Comparison of ENCODE assay signal across 17 cellular contexts in genomic region chr3:52327486-52328290, GRCh38. TPM values are rescaled to one million over a fixed set of nuclear protein-coding genes. Genes with fewer than 3 reads are reported as not detected.
DNase-seq lines count a peak whose midpoint lies in the region; ATAC-seq, FAIRE-seq and TF ChIP-seq lines count a peak whose summit lies in the region.
"Had no signal": no experiment of that assay in that cellular context is flagged by ENCODE, and none has a peak within 500 bp of the region (broad histone marks: within the 10 kb centered on the region; RNA-seq: fewer than 3 reads in every experiment).

No MANE protein-coding gene starts in this region.

- H3K4me1 ChIP-seq in HepG2 (ENCODE audit: insufficient read depth, low read length) = peaks cover 41% of the 10 kb centered on the region
- no peaks in the 10 kb centered on the region for H3K4me1 ChIP-seq in osteoblast (ENCODE audit: insufficient read depth, low read length)
- H3K4me1 ChIP-seq: BE2C had no signal

- FAIRE-seq in HepG2 (lab: Jason Lieb, UNC) = no peak
- FAIRE-seq: D721Med, G401.6, GM12891, GM19239, H1 had no signal

- H3K27ac Mint-ChIP-seq in CD14-positive monocyte = no peak overlapping the region
- H3K27ac Mint-ChIP-seq in activated T-helper 17 cell treated with anti-CD3 and anti-CD28 coated beads, Interleukin-2, amount 50 U/mL, for 72 hours = peak overlapping the region; percentile 8
- H3K27ac Mint-ChIP-seq: CD4-positive, alpha-beta T cell had no signal

- no peaks in the 10 kb centered on the region for H4K20me1 ChIP-seq in HepG2 (ENCODE audit: insufficient read depth, low read length)
- H4K20me1 ChIP-seq in osteoblast (ENCODE audit: insufficient read depth, low read length) = no peaks in the 10 kb centered on the region

- CTCF ChIA-PET in HepG2 (lab: Yijun Ruan, JAX; ENCODE audit: low intra/inter-chr PET ratio, low total read pairs) = no interaction called here

- TF ChIP-seq CTCF in CD14-positive monocyte (IDR thresholded peaks at IDR 0.05) (no peak), HepG2 (CRISPR knock-in tag; IDR thresholded peaks at IDR 0.05) (no peak), osteoblast (IDR thresholded peaks at IDR 0.05; ENCODE audit: extremely low read depth, low read depth, low read length) (no peak)

- in situ Hi-C loops in HepG2 (cut with HindIII; ENCODE audit: extremely low pct_ligation_motif_present, low pct_unique_long_range_greater_than_20kb) = no loop called here

- peaks cover 26 to 30% of the 10 kb centered on the region in 2 donors for H3K36me3 Mint-ChIP-seq in CD14-positive monocyte
- H3K36me3 Mint-ChIP-seq in activated T-helper 17 cell treated with anti-CD3 and anti-CD28 coated beads, Interleukin-2, amount 50 U/mL, for 72 hours (ENCODE audit: low read depth) = peaks cover 8% of the 10 kb centered on the region

- POLR2A ChIA-PET in HepG2 (lab: Yijun Ruan, JAX) = interaction anchor here (2.4 kb wide), 1 partner anchor 38 kb away, joined by 10 read pairs; no protein-coding TSS in a partner anchor

- TF ChIP-seq RAD21 in HepG2 (CRISPR knock-in tag; IDR thresholded peaks at IDR 0.05) = no peak

- H3K27me3 ChIP-seq in HepG2 (ENCODE audit: control insufficient read depth in 1 of 2, insufficient read depth in 2 of 2, low read length in 2 of 2) (no peaks in the 10 kb centered on the region), osteoblast (ENCODE audit: insufficient read depth, low read length) (no peaks in the 10 kb centered on the region)
- H3K27me3 ChIP-seq: BE2C had no signal

- H3K9me3 ChIP-seq in HepG2 (ENCODE audit: low read length) = no peaks in the 10 kb centered on the region
- H3K9me3 ChIP-seq in osteoblast (ENCODE audit: low read depth, low read length) = no peaks in the 10 kb centered on the region
- H3K9me3 ChIP-seq: BE2C, Caco-2 had no signal

- no peak overlapping the region for H3K4me3 ChIP-seq in HepG2 (replicated peaks in 1 of 3; ENCODE audit: insufficient read depth in 1 of 3, low read depth in 2 of 3, low read length in 3 of 3)
- no peak overlapping the region for H3K4me3 ChIP-seq in osteoblast (ENCODE audit: insufficient read depth, low read length)

- H3K4me2 ChIP-seq in HepG2 (ENCODE audit: low read depth, low read length) = no peak overlapping the region
- H3K4me2 ChIP-seq in osteoblast (ENCODE audit: insufficient read depth, low read length) = no peak overlapping the region

- 74% methylated on average over 3 of the region's 5 CpGs for WGBS in HepG2 (ENCODE audit: low lambda C conversion rate)

- no peak overlapping the region for H3K4me3 Mint-ChIP-seq in CD14-positive monocyte
- no peak overlapping the region for H3K4me3 Mint-ChIP-seq in activated T-helper 17 cell treated with anti-CD3 and anti-CD28 coated beads, Interleukin-2, amount 50 U/mL, for 72 hours
- H3K4me3 Mint-ChIP-seq: CD4-positive, alpha-beta T cell; H9 had no signal

- no peak overlapping the region for H2AFZ ChIP-seq in HepG2 (ENCODE audit: low read length)
- H2AFZ ChIP-seq in osteoblast (ENCODE audit: low read length) = no peak overlapping the region

- ATAC-seq in activated T-helper 17 cell treated with anti-CD3 and anti-CD28 coated beads, Interleukin-2, amount 50 U/mL, for 72 hours (replicated peaks) = no peak
- ATAC-seq in HepG2 = peak; percentile 5; the same call in 1 of the 3 replicates

- no peak for TF ChIP-seq EP300 in HepG2 (IDR thresholded peaks at IDR 0.05; ENCODE audit: low read depth in 2 of 2, low read length in 2 of 2)
- TF ChIP-seq EP300 in HepG2 (CRISPR knock-in tag; IDR thresholded peaks at IDR 0.05; ENCODE audit: borderline replicate concordance) = no peak

- H3K9me3 Mint-ChIP-seq in CD14-positive monocyte = no peaks in the 10 kb centered on the region
- no peaks in the 10 kb centered on the region for H3K9me3 Mint-ChIP-seq in activated T-helper 17 cell treated with anti-CD3 and anti-CD28 coated beads, Interleukin-2, amount 50 U/mL, for 72 hours
- H3K9me3 Mint-ChIP-seq: CD4-positive, alpha-beta T cell; H9 had no signal

- TF ChIP-seq POLR2A in HepG2 (IDR thresholded peaks at IDR 0.05; ENCODE audit: insufficient read depth in 1 of 2, low read depth in 2 of 2, low read length in 2 of 2) = no peak

- intact Hi-C loops in CD14-positive monocyte (cut with micrococcal nuclease) = no loop called here
- intact Hi-C loops in HepG2 (cut with micrococcal nuclease; ENCODE audit: unreplicated experiment) = no loop called here

- H3K79me2 ChIP-seq in HepG2 (ENCODE audit: insufficient read depth, low read length) (no peaks in the 10 kb centered on the region), osteoblast (ENCODE audit: insufficient read depth, low read length) (no peaks in the 10 kb centered on the region)

- DNase-seq in CD14-positive monocyte (ENCODE audit: low spot score) (peak; percentile 17), HepG2 (ENCODE audit: low spot score) (peak; percentile 12), osteoblast (ENCODE audit: insufficient read length, low spot score, missing footprints) (peak; percentile 73), Ammon's horn (ENCODE audit: low spot score) (no peak), hepatic stellate cell (ENCODE audit: low spot score) (no peak), foreskin melanocyte (no peak)
- DNase-seq in stimulated activated CD4-positive, alpha-beta T cell treated with anti-CD3 and anti-CD28 coated beads, Interleukin-12 subunit alpha, Interleukin-12 subunit beta, amount 100 ng/mL, for 4 hours = no peak
- DNase-seq: BE2C; Caco-2; CD4-positive, alpha-beta T cell; H9 had no signal

- no peaks in the 10 kb centered on the region for H3K36me3 ChIP-seq in HepG2 (replicated peaks in 1 of 2; ENCODE audit: control insufficient read depth in 1 of 2, insufficient read depth in 2 of 2, low read length in 2 of 2)
- no peaks in the 10 kb centered on the region for H3K36me3 ChIP-seq in osteoblast (ENCODE audit: insufficient read depth, low read length)
- H3K36me3 ChIP-seq: BE2C had no signal

- BruUV-seq in HepG2 (replicated peaks; lab: Mats Ljungman, UMichigan) = no TSS peak

- no peak overlapping the region for H3K27ac ChIP-seq in HepG2 (ENCODE audit: extremely low read length, insufficient read depth, low read length)
- H3K27ac ChIP-seq in osteoblast (ENCODE audit: low read depth, low read length) = no peak overlapping the region

- peaks cover 0 to 1% (median 0%) of the 10 kb centered on the region in 3 donors for H3K27me3 Mint-ChIP-seq in CD14-positive monocyte (ENCODE audit: low read depth in 3 of 3)
- no peaks in the 10 kb centered on the region for H3K27me3 Mint-ChIP-seq in activated T-helper 17 cell treated with anti-CD3 and anti-CD28 coated beads, Interleukin-2, amount 50 U/mL, for 72 hours
- H3K27me3 Mint-ChIP-seq: CD4-positive, alpha-beta T cell had no signal

- no peaks in the 10 kb centered on the region for H3K4me1 Mint-ChIP-seq in CD14-positive monocyte
- no peaks in the 10 kb centered on the region for H3K4me1 Mint-ChIP-seq in activated T-helper 17 cell treated with anti-CD3 and anti-CD28 coated beads, Interleukin-2, amount 50 U/mL, for 72 hours

- no peak overlapping the region for H3K9ac ChIP-seq in HepG2 (ENCODE audit: insufficient read depth, low read depth, low read length)

RNA-seq across cellular contexts. Expression of gene DNAH1, which starts 11.6 kb away (rescaled TPM):
- polyA plus RNA-seq in CD14-positive monocyte = under 1 TPM; 0.15 to 0.25 TPM
- total RNA-seq in activated T-helper 17 cell treated with anti-CD3 and anti-CD28 coated beads, Interleukin-2, amount 50 U/mL, for 72 hours = 10 to 100 TPM; 17.2 to 26.5 TPM
- 0.42 and 0.64 TPM in 2 replicates for total RNA-seq in HepG2 (2016; rRNA removed; fragmentation: Illumina TruSeq; extraction: Trizol)
- total RNA-seq in HepG2 (2016; cell fraction: cytosol; rRNA removed; fragmentation: Illumina TruSeq; extraction: Trizol; ENCODE audit: low read depth) = under 0.01 and 0.35 TPM in 2 replicates
- 0.18 and 0.74 TPM in 2 replicates for total RNA-seq in HepG2 (2016; cell fraction: insoluble cytoplasmic fraction; rRNA removed; fragmentation: Illumina TruSeq; extraction: Trizol)
- 0.07 and 0.22 TPM in 2 replicates for total RNA-seq in HepG2 (2016; cell fraction: membrane; rRNA removed; fragmentation: Illumina TruSeq; extraction: Trizol)
- 1.7 and 2.1 TPM in 2 replicates for total RNA-seq in HepG2 (2016; cell fraction: nucleus; rRNA removed; fragmentation: Illumina TruSeq; extraction: Trizol)
- 3.5 and 4.8 TPM in 2 replicates for polyA plus RNA-seq in HepG2 (2011; rRNA removed)
- 0.85 and 1.5 TPM in 2 replicates for polyA plus RNA-seq in HepG2 (2011; cell fraction: cytosol; rRNA removed)
- polyA plus RNA-seq in HepG2 (2011; cell fraction: nucleus; rRNA removed) = 32.0 and 33.0 TPM in 2 replicates
- polyA plus RNA-seq in HepG2 (2012) = 2.0 and 3.0 TPM in 2 replicates
- 0.07 TPM in 1 of 2 replicates, not detected in the other for polyA plus RNA-seq in HepG2 (2016; cell fraction: cytosol; fragmentation: Illumina TruSeq; extraction: Trizol; ENCODE audit: low read depth)
- 0.13 and 0.34 TPM in 2 replicates for polyA plus RNA-seq in HepG2 (2016; cell fraction: insoluble cytoplasmic fraction; fragmentation: Illumina TruSeq; extraction: Trizol; ENCODE audit: low read depth)
- polyA plus RNA-seq in HepG2 (2016; cell fraction: membrane; fragmentation: Illumina TruSeq; extraction: Trizol; ENCODE audit: low read depth) = 0.09 and 0.14 TPM in 2 replicates
- polyA plus RNA-seq in HepG2 (2016; cell fraction: nucleus; fragmentation: Illumina TruSeq; extraction: Trizol; ENCODE audit: insufficient read depth, low read depth) = 1.9 and 2.5 TPM in 2 replicates
- 8.3 and 11.0 TPM in 2 replicates for polyA minus RNA-seq in HepG2 (2011; rRNA and poly(A)+ RNA removed; ENCODE audit: low replicate concordance)
- polyA minus RNA-seq in HepG2 (2011; cell fraction: cytosol; rRNA and poly(A)+ RNA removed) = 0.35 and 0.99 TPM in 2 replicates
- 12.2 and 14.8 TPM in 2 replicates for polyA minus RNA-seq in HepG2 (2011; cell fraction: nucleus; rRNA and poly(A)+ RNA removed)
- total RNA-seq in osteoblast = 8.0 and 8.7 TPM in 2 replicates

RNA-seq across cellular contexts. Expression of gene GLYCTK, which starts 40.1 kb away (rescaled TPM):
- polyA plus RNA-seq in CD14-positive monocyte (1 to 10 TPM; 8.3 to 8.4 TPM), HepG2 (2011; rRNA removed) (70.0 and 102 TPM in 2 replicates)
- 10 to 100 TPM; 22.8 to 25.2 TPM for total RNA-seq in activated T-helper 17 cell treated with anti-CD3 and anti-CD28 coated beads, Interleukin-2, amount 50 U/mL, for 72 hours
- total RNA-seq in HepG2 (2016; rRNA removed; fragmentation: Illumina TruSeq; extraction: Trizol) (91.7 and 126 TPM in 2 replicates), osteoblast (13.8 and 15.0 TPM in 2 replicates)
- total RNA-seq in HepG2 (2016; cell fraction: cytosol; rRNA removed; fragmentation: Illumina TruSeq; extraction: Trizol; ENCODE audit: low read depth) = 33.8 and 34.0 TPM in 2 replicates
- 89.0 and 132 TPM in 2 replicates for total RNA-seq in HepG2 (2016; cell fraction: insoluble cytoplasmic fraction; rRNA removed; fragmentation: Illumina TruSeq; extraction: Trizol)
- total RNA-seq in HepG2 (2016; cell fraction: membrane; rRNA removed; fragmentation: Illumina TruSeq; extraction: Trizol) = 68.4 and 70.3 TPM in 2 replicates
- 155 and 170 TPM in 2 replicates for total RNA-seq in HepG2 (2016; cell fraction: nucleus; rRNA removed; fragmentation: Illumina TruSeq; extraction: Trizol)
- 57.2 and 86.0 TPM in 2 replicates for polyA plus RNA-seq in HepG2 (2011; cell fraction: cytosol; rRNA removed)
- polyA plus RNA-seq in HepG2 (2011; cell fraction: nucleus; rRNA removed) = 489 and 498 TPM in 2 replicates
- 41.5 and 43.2 TPM in 2 replicates for polyA plus RNA-seq in HepG2 (2012)
- 21.7 and 24.0 TPM in 2 replicates for polyA plus RNA-seq in HepG2 (2016; cell fraction: cytosol; fragmentation: Illumina TruSeq; extraction: Trizol; ENCODE audit: low read depth)
- 64.0 and 68.6 TPM in 2 replicates for polyA plus RNA-seq in HepG2 (2016; cell fraction: insoluble cytoplasmic fraction; fragmentation: Illumina TruSeq; extraction: Trizol; ENCODE audit: low read depth)
- 44.9 and 46.0 TPM in 2 replicates for polyA plus RNA-seq in HepG2 (2016; cell fraction: membrane; fragmentation: Illumina TruSeq; extraction: Trizol; ENCODE audit: low read depth)
- 216 and 226 TPM in 2 replicates for polyA plus RNA-seq in HepG2 (2016; cell fraction: nucleus; fragmentation: Illumina TruSeq; extraction: Trizol; ENCODE audit: insufficient read depth, low read depth)
- polyA minus RNA-seq in HepG2 (2011; rRNA and poly(A)+ RNA removed; ENCODE audit: low replicate concordance) = 13.9 and 184 TPM in 2 replicates
- 18.4 and 23.4 TPM in 2 replicates for polyA minus RNA-seq in HepG2 (2011; cell fraction: cytosol; rRNA and poly(A)+ RNA removed)
- polyA minus RNA-seq in HepG2 (2011; cell fraction: nucleus; rRNA and poly(A)+ RNA removed) = 164 and 185 TPM in 2 replicates

RNA-seq across cellular contexts. Expression of gene WDR82, which starts 49.2 kb away (rescaled TPM):
- polyA plus RNA-seq in CD14-positive monocyte (10 to 100 TPM; 27.3 to 33.4 TPM), HepG2 (2011; rRNA removed) (39.1 and 41.9 TPM in 2 replicates)
- total RNA-seq in activated T-helper 17 cell treated with anti-CD3 and anti-CD28 coated beads, Interleukin-2, amount 50 U/mL, for 72 hours = 100 to 1,000 TPM in 1 of 2 donors, 10 to 100 TPM in 1; 81.1 to 106 TPM
- total RNA-seq in HepG2 (2016; rRNA removed; fragmentation: Illumina TruSeq; extraction: Trizol) (59.5 and 62.0 TPM in 2 replicates), osteoblast (54.2 and 58.3 TPM in 2 replicates)
- total RNA-seq in HepG2 (2016; cell fraction: cytosol; rRNA removed; fragmentation: Illumina TruSeq; extraction: Trizol; ENCODE audit: low read depth) = 6.3 and 6.7 TPM in 2 replicates
- total RNA-seq in HepG2 (2016; cell fraction: insoluble cytoplasmic fraction; rRNA removed; fragmentation: Illumina TruSeq; extraction: Trizol) = 58.9 and 60.5 TPM in 2 replicates
- 27.7 and 28.8 TPM in 2 replicates for total RNA-seq in HepG2 (2016; cell fraction: membrane; rRNA removed; fragmentation: Illumina TruSeq; extraction: Trizol)
- 32.4 and 32.6 TPM in 2 replicates for total RNA-seq in HepG2 (2016; cell fraction: nucleus; rRNA removed; fragmentation: Illumina TruSeq; extraction: Trizol)
- polyA plus RNA-seq in HepG2 (2011; cell fraction: cytosol; rRNA removed) = 23.5 and 37.7 TPM in 2 replicates
- polyA plus RNA-seq in HepG2 (2011; cell fraction: nucleus; rRNA removed) = 10.7 and 14.5 TPM in 2 replicates
- 48.3 and 52.2 TPM in 2 replicates for polyA plus RNA-seq in HepG2 (2012)
- polyA plus RNA-seq in HepG2 (2016; cell fraction: cytosol; fragmentation: Illumina TruSeq; extraction: Trizol; ENCODE audit: low read depth) = 3.6 and 4.2 TPM in 2 replicates
- 60.6 and 66.1 TPM in 2 replicates for polyA plus RNA-seq in HepG2 (2016; cell fraction: insoluble cytoplasmic fraction; fragmentation: Illumina TruSeq; extraction: Trizol; ENCODE audit: low read depth)
- 13.9 and 15.0 TPM in 2 replicates for polyA plus RNA-seq in HepG2 (2016; cell fraction: membrane; fragmentation: Illumina TruSeq; extraction: Trizol; ENCODE audit: low read depth)
- 38.8 and 40.8 TPM in 2 replicates for polyA plus RNA-seq in HepG2 (2016; cell fraction: nucleus; fragmentation: Illumina TruSeq; extraction: Trizol; ENCODE audit: insufficient read depth, low read depth)
- 52.7 and 77.7 TPM in 2 replicates for polyA minus RNA-seq in HepG2 (2011; rRNA and poly(A)+ RNA removed; ENCODE audit: low replicate concordance)
- 29.3 and 33.9 TPM in 2 replicates for polyA minus RNA-seq in HepG2 (2011; cell fraction: cytosol; rRNA and poly(A)+ RNA removed)
- 28.7 and 33.2 TPM in 2 replicates for polyA minus RNA-seq in HepG2 (2011; cell fraction: nucleus; rRNA and poly(A)+ RNA removed)

Comparison
In these comparisons a context has a peak if more than half of its experiments do, and no peak if none do; other contexts are left out.
1. DNase-seq: peak in CD14-positive monocyte (single experiment), HepG2 (single experiment) and osteoblast (single experiment); none in Ammon's horn (single experiment), hepatic stellate cell (single experiment), stimulated activated CD4-positive, alpha-beta T cell treated with anti-CD3 and anti-CD28 coated beads, Interleukin-12 subunit alpha, Interleukin-12 subunit beta, amount 100 ng/mL, for 4 hours (single experiment) and foreskin melanocyte (single experiment).